ENCODE assay signal across 1 cellular context in genomic region chr17:45394913-45395568, GRCh38.
TF ChIP-seq lines count a peak whose summit lies in the region.

No MANE protein-coding gene starts in this region.

TF ChIP-seq in K562, 482 proteins besides CTCF, POLR2A, EP300 and RAD21 (continued from another document and continues in another):
- 0 out of 2 replicates have a peak, but pooled peaks have one; percentile 59 for TF ChIP-seq THRB (CRISPR knock-in tag; conservative IDR thresholded peaks at IDR 0.05)
- TF ChIP-seq ZBTB8A (IDR thresholded peaks at IDR 0.05; ENCODE audit: partially characterized antibody): no peak
- TF ChIP-seq SP2 (IDR thresholded peaks at IDR 0.05; ENCODE audit: extremely low read depth, low read depth, low read length, poor library complexity, severe bottlenecking): no peak
- no peak; the same call in 1 of the 2 replicates for TF ChIP-seq ZNF511 (CRISPR knock-in tag; IDR thresholded peaks at IDR 0.05)
- TF ChIP-seq NFIX (CRISPR knock-in tag; IDR thresholded peaks at IDR 0.05; ENCODE audit: low read depth): peak; percentile 87
- no peak for TF ChIP-seq CBFB (CRISPR knock-in tag; IDR thresholded peaks at IDR 0.05)
- TF ChIP-seq HDAC8 (tag; IDR thresholded peaks at IDR 0.05): no peak
- peak; percentile 26 for TF ChIP-seq CCNT2 (IDR thresholded peaks at IDR 0.05; ENCODE audit: borderline replicate concordance, extremely low read depth, insufficient read length, low read depth, low read length)
- TF ChIP-seq THRAP3 (IDR thresholded peaks at IDR 0.05; ENCODE audit: borderline replicate concordance): no peak
- TF ChIP-seq WHSC1 (IDR thresholded peaks at IDR 0.05; ENCODE audit: low read length): no peak
- peak; percentile 78 for TF ChIP-seq SMARCA4 (IDR thresholded peaks at IDR 0.05)
- no peak for TF ChIP-seq MAFG (tag; conservative IDR thresholded peaks at IDR 0.05)
- no peak for TF ChIP-seq POLR3A (IDR thresholded peaks at IDR 0.05; ENCODE audit: borderline replicate concordance, extremely low read depth, insufficient read depth, insufficient read length)
- no peak for TF ChIP-seq TEAD2 (tag; IDR thresholded peaks at IDR 0.05)
- TF ChIP-seq NCOA1 (IDR thresholded peaks at IDR 0.05; ENCODE audit: low read depth): peak; percentile 73; the same call in 1 of the 2 replicates
- no peak for TF ChIP-seq TARDBP (IDR thresholded peaks at IDR 0.05)
- TF ChIP-seq GABPB1 (CRISPR knock-in tag; IDR thresholded peaks at IDR 0.05): peak; percentile 75
- TF ChIP-seq ZNF586 (CRISPR knock-in tag; conservative IDR thresholded peaks at IDR 0.05): no peak
- TF ChIP-seq MBD2 (IDR thresholded peaks at IDR 0.05; ENCODE audit: borderline replicate concordance, low read depth): no peak
- no peak for TF ChIP-seq RNF219 (CRISPR knock-in tag; IDR thresholded peaks at IDR 0.05)
- no peak for TF ChIP-seq NFYB (IDR thresholded peaks at IDR 0.05; ENCODE audit: extremely low read depth, insufficient read length)
- no peak for TF ChIP-seq HDAC6 (IDR thresholded peaks at IDR 0.05; ENCODE audit: low read depth, low read length)
- no peak for TF ChIP-seq FOXO4 (CRISPR knock-in tag; IDR thresholded peaks at IDR 0.05)
- TF ChIP-seq ZHX1 (conservative IDR thresholded peaks at IDR 0.05; ENCODE audit: low read length): no peak
- no peak for TF ChIP-seq ZNF76 (CRISPR knock-in tag; IDR thresholded peaks at IDR 0.05; ENCODE audit: borderline replicate concordance)
- no peak for TF ChIP-seq ZBTB49 (CRISPR knock-in tag; IDR thresholded peaks at IDR 0.05; ENCODE audit: borderline replicate concordance)
- no peak for TF ChIP-seq CBX2 (IDR thresholded peaks at IDR 0.05; ENCODE audit: insufficient read depth, low read length, poor library complexity, severe bottlenecking)
- TF ChIP-seq ZKSCAN3 (CRISPR knock-in tag; IDR thresholded peaks at IDR 0.05): no peak
- TF ChIP-seq VEZF1 (CRISPR knock-in tag; IDR thresholded peaks at IDR 0.05): peak; percentile 47; the same call in 1 of the 2 replicates
- no peak for TF ChIP-seq ZSCAN32 (CRISPR knock-in tag; IDR thresholded peaks at IDR 0.05)
- no peak for TF ChIP-seq CGGBP1 (CRISPR knock-in tag; IDR thresholded peaks at IDR 0.05)
- TF ChIP-seq ZNF134 (CRISPR knock-in tag; conservative IDR thresholded peaks at IDR 0.05): no peak
- TF ChIP-seq KDM5B (IDR thresholded peaks at IDR 0.05; ENCODE audit: insufficient replicate concordance, low read depth, low read length): no peak
- TF ChIP-seq U2AF1 (optimal IDR thresholded peaks at IDR 0.05; ENCODE audit: low read depth, low read length): no peak
- TF ChIP-seq KHSRP (IDR thresholded peaks at IDR 0.05): no peak
- TF ChIP-seq GABPB2 (CRISPR knock-in tag; conservative IDR thresholded peaks at IDR 0.05): no peak
- TF ChIP-seq ZNF311 (CRISPR knock-in tag; IDR thresholded peaks at IDR 0.05): no peak
- no peak for TF ChIP-seq RHOXF2B (CRISPR knock-in tag; conservative IDR thresholded peaks at IDR 0.05)
- no peak for TF ChIP-seq HEY1 (CRISPR knock-in tag; IDR thresholded peaks at IDR 0.05; ENCODE audit: borderline replicate concordance)
- TF ChIP-seq ZNF57 (CRISPR knock-in tag; IDR thresholded peaks at IDR 0.05): no peak
- TF ChIP-seq TFE3 (CRISPR knock-in tag; IDR thresholded peaks at IDR 0.05): no peak
- TF ChIP-seq RB1 (IDR thresholded peaks at IDR 0.05; ENCODE audit: low read depth): 0 out of 2 replicates have a peak, but pooled peaks have one; percentile 36
- TF ChIP-seq TCF3 (CRISPR knock-in tag; IDR thresholded peaks at IDR 0.05): peak; percentile 80
- no peak for TF ChIP-seq RERE (CRISPR knock-in tag; IDR thresholded peaks at IDR 0.05; ENCODE audit: borderline replicate concordance)
- no peak for TF ChIP-seq DLX4 (CRISPR knock-in tag; IDR thresholded peaks at IDR 0.05)
